In genomic region chr11:61369372-61370348, GRCh38 we compare ENCODE assay signal across 8 cellular contexts. TPM values are rescaled to one million over a fixed set of nuclear protein-coding genes. Genes with fewer than 3 reads are reported as not detected.
DNase-seq lines count a peak whose midpoint lies in the region; ATAC-seq and TF ChIP-seq lines count a peak whose summit lies in the region.

No MANE protein-coding gene starts in this region.

- DNase-seq in AG10803 (ENCODE audit: low read depth) (peak; percentile 90), IMR-90 (peak; percentile 99), nephron progenitor cell (no peak), NCI-H226 (no peak)

- no peak overlapping the region for H2BK20ac ChIP-seq in IMR-90 (ENCODE audit: low read depth, low read length)

- H3K4me2 ChIP-seq in IMR-90 (ENCODE audit: low read depth, low read length): no peak overlapping the region

- peak; percentile 83 for ATAC-seq in IMR-90 (ENCODE audit: low read depth)
- ATAC-seq in GM21619 (IDR thresholded peaks at IDR 0.05; ENCODE audit: unreplicated experiment): no peak
- no peak for ATAC-seq in GM18873 (IDR thresholded peaks at IDR 0.05; ENCODE audit: low FRiP score, unreplicated experiment)
- ATAC-seq in GM19324 (IDR thresholded peaks at IDR 0.05; ENCODE audit: low FRiP score, unreplicated experiment): no peak

- H3K23ac ChIP-seq in IMR-90 (ENCODE audit: low read depth, low read length): no peak overlapping the region

- CTCF ChIA-PET in IMR-90 (lab: Yijun Ruan, JAX): interaction anchor here (0.9 to 1.3 kb wide), 3 partner anchors 17 to 33 kb away, joined by 3 to 4 read pairs (median 3); partner anchors contain the start of gene TMEM216

- peak overlapping the region; percentile 5; the same call in 1 of the 2 replicates for H4K5ac ChIP-seq in IMR-90 (ENCODE audit: low read depth, low read length)

- TF ChIP-seq CTCF in AG10803 (conservative IDR thresholded peaks at IDR 0.05; ENCODE audit: low read length) (no peak), IMR-90 (conservative IDR thresholded peaks at IDR 0.05; ENCODE audit: low read depth, low read length) (no peak), nephron progenitor cell (IDR thresholded peaks at IDR 0.05) (no peak)

- H2AK9ac ChIP-seq in IMR-90 (replicated peaks; ENCODE audit: low read depth, low read length, poor library complexity): peak overlapping the region; percentile 5

- peak overlapping the region; percentile 65 for H2BK5ac ChIP-seq in IMR-90 (ENCODE audit: low read depth, low read length, poor library complexity, severe bottlenecking)

- H3K4me1 ChIP-seq in IMR-90 (ENCODE audit: control insufficient read depth, insufficient read depth, low read length) (peaks cover 11% of the 10 kb centered on the region), esophagus (ENCODE audit: control insufficient read depth in 2 of 2, insufficient read depth in 2 of 2, low read length in 1 of 2) (peaks cover 2 to 10% of the 10 kb centered on the region in 2 donors)

- H3K4me1 Mint-ChIP-seq in nephron progenitor cell: no peaks in the 10 kb centered on the region

- H3K9ac ChIP-seq in IMR-90 (ENCODE audit: low read depth, low read length): no peak overlapping the region

- no TSS peak for BruUV-seq in IMR-90 (replicated peaks; lab: Mats Ljungman, UMichigan)

- H2AFZ ChIP-seq in IMR-90 (replicated peaks; ENCODE audit: low read length, poor library complexity): no peak overlapping the region

- H3K36me3 ChIP-seq in IMR-90 (ENCODE audit: control insufficient read depth, insufficient read depth, low read length) (peaks cover 30% of the 10 kb centered on the region), esophagus (ENCODE audit: control insufficient read depth in 2 of 2, insufficient read depth in 2 of 2, low read length in 1 of 2) (peaks cover 5 to 7% of the 10 kb centered on the region in 2 donors)

- in situ Hi-C loops in IMR-90 (cut with MboI; ENCODE audit: low sequenced_read_pairs): no loop called here

- H3K9me1 ChIP-seq in IMR-90 (ENCODE audit: insufficient read depth, low read length): 0 out of 2 replicates have a peak, but pooled peaks cover 3% of the 10 kb centered on the region

- intact Hi-C loops in IMR-90 (cut with micrococcal nuclease): loop anchor here (1.0 kb wide), 1 partner anchor 9 kb away; no protein-coding TSS in a partner anchor

- H4K20me1 ChIP-seq in IMR-90 (ENCODE audit: insufficient read depth, low read length): no peaks in the 10 kb centered on the region

- no CpG with 5 or more reads among the region's 9 CpGs for WGBS in IMR-90 (ENCODE audit: extremely low coverage in 2 of 2, insufficient read length in 1 of 2), 2 experiments
- 48 to 59% methylated on average over 9 of the region's 9 CpGs for WGBS in esophagus, 2 donors

- 0 out of 2 replicates have a peak, but pooled peaks cover 2% of the 10 kb centered on the region for H3K9me3 ChIP-seq in IMR-90 (ENCODE audit: control insufficient read depth, insufficient read depth, low read length)
- no peaks in the 10 kb centered on the region for H3K9me3 ChIP-seq in esophagus (ENCODE audit: control insufficient read depth in 2 of 2, insufficient read depth in 1 of 2, low read depth in 1 of 2, low read length in 1 of 2)

- H2BK120ac ChIP-seq in IMR-90 (ENCODE audit: low read depth, low read length): no peak overlapping the region

- dilution Hi-C loops in IMR-90 (cut with HindIII; ENCODE audit: low sequenced_read_pairs, unreplicated experiment): no loop called here

- H2BK15ac ChIP-seq in IMR-90 (ENCODE audit: low read depth, low read length): no peak overlapping the region

- H3K14ac ChIP-seq in IMR-90 (replicated peaks; ENCODE audit: low read depth, low read length): no peak overlapping the region

- H3K27me3 Mint-ChIP-seq in nephron progenitor cell (ENCODE audit: low read depth, poor library complexity): no peaks in the 10 kb centered on the region

- H3K27ac Mint-ChIP-seq in nephron progenitor cell: peak overlapping the region; percentile 34

- no peak overlapping the region for H2AK5ac ChIP-seq in IMR-90 (ENCODE audit: low read depth, low read length)

- H3K4me3 ChIP-seq in AG10803 (ENCODE audit: low read length): no peak overlapping the region
- H3K4me3 ChIP-seq in IMR-90 (ENCODE audit: insufficient read depth, low read depth, low read length): no peak overlapping the region
- H3K4me3 ChIP-seq in esophagus (ENCODE audit: low read depth in 1 of 2, low read length in 2 of 2): no peak overlapping the region

- 0 out of 2 replicates have a peak overlapping the region, but pooled peaks have one; percentile 31 for H3K18ac ChIP-seq in IMR-90 (ENCODE audit: low read depth, low read length)

- no peak overlapping the region for H3K4me3 Mint-ChIP-seq in nephron progenitor cell

- POLR2A ChIA-PET in IMR-90 (lab: Charles Lee; ENCODE audit: unreplicated experiment): interaction anchor here (0.6 kb wide), 2 partner anchors 14 to 26 kb away, joined by 3 to 8 read pairs; no protein-coding TSS in a partner anchor

- H3K27me3 ChIP-seq in IMR-90 (ENCODE audit: control insufficient read depth, insufficient read depth, low read length) (no peaks in the 10 kb centered on the region), esophagus (ENCODE audit: control insufficient read depth in 1 of 2, insufficient read depth in 2 of 2, low read length in 2 of 2) (no peaks in the 10 kb centered on the region)

- TF ChIP-seq RAD21 in IMR-90 (IDR thresholded peaks at IDR 0.05; ENCODE audit: low read length): no peak

- no peak overlapping the region for H4K91ac ChIP-seq in IMR-90 (ENCODE audit: insufficient read depth, low read depth, low read length)

- no peak overlapping the region for H3K4ac ChIP-seq in IMR-90 (ENCODE audit: low read depth, low read length)

- H4K8ac ChIP-seq in IMR-90 (ENCODE audit: low read depth in 2 of 2, low read length in 2 of 2): no peak overlapping the region

- TF ChIP-seq POLR2A in IMR-90 (IDR thresholded peaks at IDR 0.05; ENCODE audit: low read depth, low read length): no peak

- no peak overlapping the region for H3K56ac ChIP-seq in IMR-90 (ENCODE audit: extremely low read depth, insufficient read depth, low read length)

- H3K79me1 ChIP-seq in IMR-90 (ENCODE audit: low read depth in 1 of 2, low read length in 2 of 2): peaks cover 10 to 25% of the 10 kb centered on the region in 2 experiments

- peaks cover 45% of the 10 kb centered on the region for H3K9me3 Mint-ChIP-seq in nephron progenitor cell

- H3K36me3 Mint-ChIP-seq in nephron progenitor cell (ENCODE audit: low read depth): peaks cover 81% of the 10 kb centered on the region

- H3K27ac ChIP-seq in IMR-90 (ENCODE audit: insufficient read depth, low read length): peak overlapping the region; percentile 64; the same call in 1 of the 2 replicates
- H3K27ac ChIP-seq in esophagus (ENCODE audit: low read depth in 2 of 2, low read length in 1 of 2): peak overlapping the region; percentile 62 to 73

TF ChIP-seq in IMR-90, 13 proteins besides CTCF, POLR2A, EP300 and RAD21 (continues in another document):
- TF ChIP-seq MXI1 (IDR thresholded peaks at IDR 0.05; ENCODE audit: borderline replicate concordance, low read depth, low read length) (no peak), RFX5 (IDR thresholded peaks at IDR 0.05; ENCODE audit: low read depth, low read length) (no peak), BHLHE40 (IDR thresholded peaks at IDR 0.05; ENCODE audit: low read depth, low read length) (peak; percentile 43; the same call in 1 of the 2 replicates), CHD1 (IDR thresholded peaks at IDR 0.05; ENCODE audit: low read depth, low read length) (no peak), FOS (IDR thresholded peaks at IDR 0.05; ENCODE audit: low read depth, low read length) (0 out of 2 replicates have a peak, but pooled peaks have one; percentile 8), NFE2L2 (IDR thresholded peaks at IDR 0.05; ENCODE audit: low read depth, low read length) (no peak), MAFK (IDR thresholded peaks at IDR 0.05; ENCODE audit: low read depth, low read length) (peak; percentile 34; the same call in 1 of the 2 replicates), MAZ (IDR thresholded peaks at IDR 0.05; ENCODE audit: borderline replicate concordance, low read depth, low read length) (no peak; the same call in 1 of the 2 replicates), RCOR1 (IDR thresholded peaks at IDR 0.05; ENCODE audit: insufficient replicate concordance, low read length) (peak; percentile 73), SMC3 (IDR thresholded peaks at IDR 0.05; ENCODE audit: low read depth, low read length) (no peak), USF2 (IDR thresholded peaks at IDR 0.05; ENCODE audit: low read depth, low read length) (no peak)

RNA-seq across cellular contexts. Expression of gene TMEM138, which starts 7.5 kb away (rescaled TPM):
- total RNA-seq in IMR-90 (2012; rRNA removed): 16.7 and 16.8 TPM in 2 replicates
- polyA plus RNA-seq in IMR-90 (2012; rRNA removed) (53.2 and 55.9 TPM in 2 replicates), esophagus (10 to 100 TPM; 24.4 to 32.9 TPM)
- polyA plus RNA-seq in IMR-90 (2012; cell fraction: cytosol; rRNA removed): 27.1 and 40.7 TPM in 2 replicates
- 49.7 and 117 TPM in 2 replicates for polyA plus RNA-seq in IMR-90 (2012; cell fraction: nucleus; rRNA removed; ENCODE audit: low replicate concordance)

RNA-seq across cellular contexts. Expression of gene CYB561A3, which starts 8.0 kb away (rescaled TPM):
- 13.6 and 15.3 TPM in 2 replicates for total RNA-seq in IMR-90 (2012; rRNA removed)
- polyA plus RNA-seq in IMR-90 (2012; rRNA removed) (36.5 and 39.2 TPM in 2 replicates), esophagus (10 to 100 TPM; 11.4 to 20.4 TPM)
- 54.8 and 95.7 TPM in 2 replicates for polyA plus RNA-seq in IMR-90 (2012; cell fraction: cytosol; rRNA removed)
- polyA plus RNA-seq in IMR-90 (2012; cell fraction: nucleus; rRNA removed; ENCODE audit: low replicate concordance): 63.9 and 103 TPM in 2 replicates

RNA-seq across cellular contexts. Expression of gene TMEM216, which starts 22.7 kb away (rescaled TPM):
- total RNA-seq in IMR-90 (2012; rRNA removed): 10.0 TPM in 2 replicates
- polyA plus RNA-seq in IMR-90 (2012; rRNA removed) (16.5 and 17.2 TPM in 2 replicates), esophagus (10 to 100 TPM in 1 of 2 donors, 1 to 10 TPM in 1; 7.7 to 10.3 TPM)
- polyA plus RNA-seq in IMR-90 (2012; cell fraction: cytosol; rRNA removed): 18.0 and 75.6 TPM in 2 replicates
- 7.7 and 17.1 TPM in 2 replicates for polyA plus RNA-seq in IMR-90 (2012; cell fraction: nucleus; rRNA removed; ENCODE audit: low replicate concordance)

RNA-seq across cellular contexts. Expression of gene TKFC, which starts 36.6 kb away (rescaled TPM):
- total RNA-seq in IMR-90 (2012; rRNA removed): 8.9 and 10.4 TPM in 2 replicates
- polyA plus RNA-seq in IMR-90 (2012; rRNA removed) (30.8 and 33.3 TPM in 2 replicates), esophagus (10 to 100 TPM; 23.9 to 42.5 TPM)
- polyA plus RNA-seq in IMR-90 (2012; cell fraction: cytosol; rRNA removed): 21.8 and 34.0 TPM in 2 replicates
- 87.0 and 146 TPM in 2 replicates for polyA plus RNA-seq in IMR-90 (2012; cell fraction: nucleus; rRNA removed; ENCODE audit: low replicate concordance)

RNA-seq across cellular contexts. Expression of gene DDB1, which starts 36.8 kb away (rescaled TPM):
- total RNA-seq in IMR-90 (2012; rRNA removed): 372 and 412 TPM in 2 replicates
- polyA plus RNA-seq in IMR-90 (2012; rRNA removed) (208 and 221 TPM in 2 replicates), esophagus (10 to 100 TPM; 51.3 to 78.7 TPM)
- 162 and 168 TPM in 2 replicates for polyA plus RNA-seq in IMR-90 (2012; cell fraction: cytosol; rRNA removed)
- polyA plus RNA-seq in IMR-90 (2012; cell fraction: nucleus; rRNA removed; ENCODE audit: low replicate concordance): 150 and 234 TPM in 2 replicates

Comparison
In these comparisons a context has a peak if more than half of its experiments do, and no peak if none do; other contexts are left out.
1. DNase-seq: peak in AG10803 (single experiment) and IMR-90 (single experiment); none in nephron progenitor cell (single experiment) and NCI-H226 (single experiment).